Comparison of ENCODE assay signal across 23 cellular contexts in genomic region chr1:207355513-207356295, GRCh38.
"Had no signal": no experiment of that assay in that cellular context is flagged by ENCODE, and none has a peak within 500 bp of the region (broad histone marks: within the 10 kb centered on the region; RNA-seq: fewer than 3 reads in every experiment).

No MANE protein-coding gene starts in this region.

- H2AFZ ChIP-seq: PC-9 had no signal

- H3K4me3 ChIP-seq: PC-9 had no signal

- ATAC-seq: activated T-cell treated with anti-CD3 and anti-CD28 coated beads, Interleukin-2, amount 50 U/mL, for 72 hours; T-helper 17 cell had no signal

- DNase-seq: activated B cell treated with CpG ODN at 0.5 μM for 24 hours; activated CD4-positive, alpha-beta memory T cell treated with anti-CD3 and anti-CD28 coated beads for 36 hours; activated CD4-positive, alpha-beta T cell treated with anti-CD3 and anti-CD28 coated beads for 1 hour; activated CD4-positive, alpha-beta T cell treated with anti-CD3 and anti-CD28 coated beads, Interleukin-2, amount 10 ng/mL, durations not matched to agents 7 days and 5 days; activated CD8-positive, alpha-beta memory T cell treated with anti-CD3 and anti-CD28 coated beads, Interleukin-2, amount 50 U/mL, for 4 hours; activated gamma-delta T cell treated with Interleukin-2 at 50 U/mL for 16 hours; activated naive CD4-positive, alpha-beta T cell treated with anti-CD3 and anti-CD28 coated beads, Interleukin-2, amount 50 U/mL, for 16 hours; activated T-cell treated with anti-CD3 and anti-CD28 coated beads, Interleukin-2, amount 50 U/mL, for 72 hours; amygdala; Karpas-422; MM.1S; NCI-H1105; NCI-H1436; NCI-H1694 treated with DMSO at 0.1 percent for 48 hours; NCI-H2081; NCI-H510A treated with DMSO at 0.1 percent for 48 hours; PC-9; SHP77 treated with DMSO at 0.1 percent for 48 hours; T-helper 17 cell; T1000 had no signal

- H3K27me3 Mint-ChIP-seq: activated B cell treated with CpG ODN at 0.5 μM for 24 hours; activated CD4-positive, alpha-beta memory T cell treated with anti-CD3 and anti-CD28 coated beads for 36 hours; activated CD4-positive, alpha-beta T cell treated with anti-CD3 and anti-CD28 coated beads, Interleukin-2, amount 10 ng/mL, durations not matched to agents 7 days and 5 days; brain; central memory CD8-positive, alpha-beta T cell; T-helper 17 cell had no signal

- H3K4me3 Mint-ChIP-seq: activated B cell treated with CpG ODN at 0.5 μM for 24 hours; activated CD4-positive, alpha-beta memory T cell treated with anti-CD3 and anti-CD28 coated beads for 36 hours; activated CD4-positive, alpha-beta T cell treated with anti-CD3 and anti-CD28 coated beads, Interleukin-2, amount 10 ng/mL, durations not matched to agents 7 days and 5 days; activated T-cell treated with anti-CD3 and anti-CD28 coated beads, Interleukin-2, amount 50 U/mL, for 72 hours; brain; central memory CD8-positive, alpha-beta T cell; T-helper 17 cell had no signal

- H3K4me2 ChIP-seq: PC-9 had no signal

- H3K27ac ChIP-seq: PC-9 had no signal

- H3K27ac Mint-ChIP-seq: activated CD4-positive, alpha-beta memory T cell treated with anti-CD3 and anti-CD28 coated beads for 36 hours; activated CD4-positive, alpha-beta T cell treated with anti-CD3 and anti-CD28 coated beads, Interleukin-2, amount 10 ng/mL, durations not matched to agents 7 days and 5 days; activated T-cell treated with anti-CD3 and anti-CD28 coated beads, Interleukin-2, amount 50 U/mL, for 72 hours; activated T-helper 2 cell treated with anti-CD3 and anti-CD28 coated beads, Interferon-gamma antibody, Interleukin-2, Interleukin-4, amounts not matched to agents 10 μg/mL and 5 μg/mL and 100 μg/mL, durations not matched to agents 14 hours and 24 hours and 36 hours; brain; T-helper 17 cell had no signal

- H3K9me3 Mint-ChIP-seq: activated CD4-positive, alpha-beta memory T cell treated with anti-CD3 and anti-CD28 coated beads for 36 hours; central memory CD8-positive, alpha-beta T cell had no signal
